In genomic region chr12:70736775-70737174, GRCh38 we compare ENCODE assay signal across 24 cellular contexts.
"Had no signal": no experiment of that assay in that cellular context is flagged by ENCODE, and none has a peak within 500 bp of the region (broad histone marks: within the 10 kb centered on the region; RNA-seq: fewer than 3 reads in every experiment).

No MANE protein-coding gene starts in this region.

- H3K36me3 Mint-ChIP-seq: activated CD4-positive, alpha-beta memory T cell treated with anti-CD3 and anti-CD28 coated beads for 36 hours; activated naive CD8-positive, alpha-beta T cell; brain had no signal

- H3K4me1 Mint-ChIP-seq: activated CD4-positive, alpha-beta T cell treated with anti-CD3 and anti-CD28 coated beads, Interleukin-2, amount 10 ng/mL, durations not matched to agents 7 days and 5 days; activated T-helper 17 cell treated with anti-CD3 and anti-CD28 coated beads, Interleukin-2, amount 50 U/mL, for 72 hours; brain; T-helper 17 cell had no signal

- H3K4me3 ChIP-seq: cardiac muscle cell had no signal

- H3K9me3 Mint-ChIP-seq: activated CD4-positive, alpha-beta T cell treated with anti-CD3 and anti-CD28 coated beads, Interleukin-2, amount 10 ng/mL, durations not matched to agents 7 days and 5 days; activated naive CD4-positive, alpha-beta T cell treated with anti-CD3 and anti-CD28 coated beads for 36 hours; activated T-helper 17 cell treated with anti-CD3 and anti-CD28 coated beads, Interleukin-2, amount 50 U/mL, for 72 hours had no signal

- H3K27ac Mint-ChIP-seq: activated CD4-positive, alpha-beta memory T cell treated with anti-CD3 and anti-CD28 coated beads for 36 hours; activated CD4-positive, alpha-beta T cell treated with anti-CD3 and anti-CD28 coated beads, Interleukin-2, amount 10 ng/mL, durations not matched to agents 7 days and 5 days; activated naive CD4-positive, alpha-beta T cell treated with anti-CD3 and anti-CD28 coated beads for 36 hours; activated naive CD8-positive, alpha-beta T cell; activated T-helper 17 cell treated with anti-CD3 and anti-CD28 coated beads, Interleukin-2, amount 50 U/mL, for 72 hours; brain; T-helper 17 cell had no signal

- H3K36me3 ChIP-seq: cardiac muscle cell had no signal

- H3K27me3 ChIP-seq: cardiac muscle cell had no signal

- ATAC-seq: activated T-helper 17 cell treated with anti-CD3 and anti-CD28 coated beads, Interleukin-2, amount 50 U/mL, for 72 hours; T-helper 17 cell had no signal

- DNase-seq: activated CD4-positive, alpha-beta memory T cell treated with anti-CD3 and anti-CD28 coated beads for 36 hours; activated CD4-positive, alpha-beta T cell treated with anti-CD3 and anti-CD28 coated beads, Interleukin-2, amount 10 ng/mL, durations not matched to agents 7 days and 5 days; activated CD4-positive, CD25-positive, alpha-beta regulatory T cell; activated CD8-positive, alpha-beta memory T cell treated with anti-CD3 and anti-CD28 coated beads for 24 hours; activated gamma-delta T cell; activated naive CD4-positive, alpha-beta T cell treated with anti-CD3 and anti-CD28 coated beads for 36 hours; activated T-cell treated with anti-CD3 and anti-CD28 coated beads, Interleukin-2, amount 50 U/mL, for 48 hours; amygdala; Kasumi-1; KBM-7; NCI-H1092; NCI-H1417; NCI-H1930; NCI-H2171; NCI-H226; NCI-H526; SHP77 treated with DMSO at 0.1 percent for 48 hours; T-helper 17 cell; T-helper 9 cell had no signal

- H3K4me3 Mint-ChIP-seq: activated CD4-positive, alpha-beta memory T cell treated with anti-CD3 and anti-CD28 coated beads for 36 hours; activated CD4-positive, alpha-beta T cell treated with anti-CD3 and anti-CD28 coated beads, Interleukin-2, amount 10 ng/mL, durations not matched to agents 7 days and 5 days; activated naive CD4-positive, alpha-beta T cell treated with anti-CD3 and anti-CD28 coated beads for 36 hours; activated naive CD8-positive, alpha-beta T cell; activated T-helper 17 cell treated with anti-CD3 and anti-CD28 coated beads, Interleukin-2, amount 50 U/mL, for 72 hours; brain; T-helper 17 cell had no signal

- H3K27ac ChIP-seq: cardiac muscle cell, VCaP had no signal
